In genomic region chr5:180823346-180823745, GRCh38 we compare ENCODE assay signal across 29 cellular contexts.
"Had no signal": no experiment of that assay in that cellular context is flagged by ENCODE, and none has a peak within 500 bp of the region (broad histone marks: within the 10 kb centered on the region; RNA-seq: fewer than 3 reads in every experiment).

No MANE protein-coding gene starts in this region.

- H3K9me3 Mint-ChIP-seq: activated naive CD4-positive, alpha-beta T cell treated with anti-CD3 and anti-CD28 coated beads, Interleukin-2, amount 10 ng/mL, durations not matched to agents 7 days and 5 days; activated naive CD8-positive, alpha-beta T cell treated with anti-CD3 and anti-CD28 coated beads, Interleukin-2, amount 10 ng/mL, durations not matched to agents 7 days and 5 days; activated T-cell treated with anti-CD3 and anti-CD28 coated beads, Interleukin-2, amount 50 U/mL, for 24 hours; memory B cell; naive thymus-derived CD8-positive, alpha-beta T cell; neural crest cell; T-helper 2 cell treated with Interferon-gamma antibody and Interleukin-4, amounts not matched to agents 5 μg/mL and 100 μg/mL, for 36 hours had no signal

- H3K27ac ChIP-seq: cardiac muscle cell, colonic mucosa, pancreas, thoracic aorta, upper lobe of left lung had no signal

- H3K9me3 ChIP-seq: ascending aorta, colonic mucosa, pancreas, prostate gland, thoracic aorta, upper lobe of left lung had no signal

- DNase-seq: activated CD4-positive, alpha-beta T cell treated with anti-CD3 and anti-CD28 coated beads for 36 hours; activated CD4-positive, alpha-beta T cell treated with anti-CD3 and anti-CD28 coated beads, Interleukin-2, amount 50 U/mL, for 4 hours; activated CD4-positive, CD25-positive, alpha-beta regulatory T cell; activated CD8-positive, alpha-beta memory T cell treated with anti-CD3 and anti-CD28 coated beads, Interleukin-2, amount 50 U/mL, for 4 hours; activated gamma-delta T cell; activated naive CD4-positive, alpha-beta T cell treated with anti-CD3 and anti-CD28 coated beads, Interleukin-2, amount 10 ng/mL, durations not matched to agents 7 days and 5 days; activated naive CD8-positive, alpha-beta T cell treated with anti-CD3 and anti-CD28 coated beads, Interleukin-2, amount 10 ng/mL, durations not matched to agents 7 days and 5 days; activated T-cell treated with anti-CD3 and anti-CD28 coated beads, Interleukin-2, amount 50 U/mL, for 24 hours; cerebellar nuclear complex; effector memory CD4-positive, alpha-beta T cell; erythroblast; naive thymus-derived CD8-positive, alpha-beta T cell; nucleus accumbens; pancreas; retina; stimulated activated naive CD4-positive, alpha-beta T cell; T-helper 1 cell; upper lobe of left lung had no signal

- H3K27me3 ChIP-seq: ascending aorta, cardiac muscle cell, colonic mucosa, pancreas, upper lobe of left lung had no signal

- H3K4me3 ChIP-seq: ascending aorta, cardiac muscle cell, colonic mucosa, pancreas, prostate gland, skin epidermis, thoracic aorta, upper lobe of left lung had no signal

- H3K4me3 Mint-ChIP-seq: activated CD4-positive, alpha-beta T cell treated with anti-CD3 and anti-CD28 coated beads for 36 hours; activated naive CD4-positive, alpha-beta T cell treated with anti-CD3 and anti-CD28 coated beads, Interleukin-2, amount 10 ng/mL, durations not matched to agents 7 days and 5 days; activated naive CD8-positive, alpha-beta T cell treated with anti-CD3 and anti-CD28 coated beads, Interleukin-2, amount 10 ng/mL, durations not matched to agents 7 days and 5 days; activated T-cell treated with anti-CD3 and anti-CD28 coated beads, Interleukin-2, amount 50 U/mL, for 24 hours; brain; memory B cell; neural crest cell had no signal

- H3K27ac Mint-ChIP-seq: activated naive CD4-positive, alpha-beta T cell treated with anti-CD3 and anti-CD28 coated beads, Interleukin-2, amount 10 ng/mL, durations not matched to agents 7 days and 5 days; activated naive CD8-positive, alpha-beta T cell treated with anti-CD3 and anti-CD28 coated beads, Interleukin-2, amount 10 ng/mL, durations not matched to agents 7 days and 5 days; activated T-cell treated with anti-CD3 and anti-CD28 coated beads, Interleukin-2, amount 50 U/mL, for 24 hours; brain had no signal

- ATAC-seq: activated CD4-positive, alpha-beta T cell treated with anti-CD3 and anti-CD28 coated beads for 36 hours; naive thymus-derived CD8-positive, alpha-beta T cell; pancreas; sciatic nerve had no signal

- H3K36me3 Mint-ChIP-seq: brain had no signal

- H3K27me3 Mint-ChIP-seq: activated CD4-positive, alpha-beta T cell treated with anti-CD3 and anti-CD28 coated beads for 36 hours; activated naive CD8-positive, alpha-beta T cell treated with anti-CD3 and anti-CD28 coated beads, Interleukin-2, amount 10 ng/mL, durations not matched to agents 7 days and 5 days; activated T-cell treated with anti-CD3 and anti-CD28 coated beads, Interleukin-2, amount 50 U/mL, for 24 hours; memory B cell; naive thymus-derived CD8-positive, alpha-beta T cell had no signal

- H3K36me3 ChIP-seq: ascending aorta, cardiac muscle cell, colonic mucosa, pancreas, prostate gland, thoracic aorta had no signal

- FAIRE-seq: pancreas had no signal

- H3K4me1 ChIP-seq: colonic mucosa had no signal
